22 cellular contexts compared by ENCODE assay signal in genomic region chr3:32681811-32682210, GRCh38.
"Had no signal": no experiment of that assay in that cellular context is flagged by ENCODE, and none has a peak within 500 bp of the region (broad histone marks: within the 10 kb centered on the region; RNA-seq: fewer than 3 reads in every experiment).

No MANE protein-coding gene starts in this region.

- H3K4me3 ChIP-seq: esophagus muscularis mucosa, gastrocnemius medialis, left ventricle myocardium inferior, spleen, upper lobe of right lung had no signal

- H3K4me3 Mint-ChIP-seq: activated CD4-positive, alpha-beta memory T cell treated with anti-CD3 and anti-CD28 coated beads, Interleukin-2, amount 10 ng/mL, durations not matched to agents 7 days and 5 days; activated naive CD4-positive, alpha-beta T cell treated with anti-CD3 and anti-CD28 coated beads for 36 hours; activated T-cell treated with anti-CD3 and anti-CD28 coated beads, Interleukin-2, amount 50 U/mL, for 72 hours; central memory CD8-positive, alpha-beta T cell; natural killer cell; T-helper 1 cell treated with Interleukin-12 subunit alpha and Interleukin-12 subunit beta and Interleukin-4 antibody, amounts not matched to agents 30 μg/mL and 1 μg/mL, for 36 hours had no signal

- H3K36me3 Mint-ChIP-seq: natural killer cell had no signal

- H3K27ac Mint-ChIP-seq: activated CD4-positive, alpha-beta memory T cell treated with anti-CD3 and anti-CD28 coated beads, Interleukin-2, amount 10 ng/mL, durations not matched to agents 7 days and 5 days; activated naive CD4-positive, alpha-beta T cell treated with anti-CD3 and anti-CD28 coated beads for 36 hours; activated T-cell treated with anti-CD3 and anti-CD28 coated beads, Interleukin-2, amount 50 U/mL, for 72 hours; natural killer cell; progenitor cell of endocrine pancreas; T-helper 1 cell treated with Interleukin-12 subunit alpha and Interleukin-12 subunit beta and Interleukin-4 antibody, amounts not matched to agents 30 μg/mL and 1 μg/mL, for 36 hours had no signal

- ATAC-seq: activated T-cell treated with anti-CD3 and anti-CD28 coated beads, Interleukin-2, amount 50 U/mL, for 72 hours; gastrocnemius medialis; natural killer cell; upper lobe of right lung had no signal

- H3K27ac ChIP-seq: brain microvascular endothelial cell, esophagus muscularis mucosa, gastrocnemius medialis, left ventricle myocardium inferior, spleen, upper lobe of right lung had no signal

- H3K36me3 ChIP-seq: brain microvascular endothelial cell, esophagus muscularis mucosa, gastrocnemius medialis, left ventricle myocardium inferior, spleen, upper lobe of right lung had no signal

- H3K9me3 ChIP-seq: esophagus muscularis mucosa, gastrocnemius medialis, left ventricle myocardium inferior, spleen, upper lobe of right lung had no signal

- H3K27me3 Mint-ChIP-seq: progenitor cell of endocrine pancreas had no signal

- H3K9me3 Mint-ChIP-seq: activated CD4-positive, alpha-beta memory T cell treated with anti-CD3 and anti-CD28 coated beads, Interleukin-2, amount 10 ng/mL, durations not matched to agents 7 days and 5 days; activated naive CD4-positive, alpha-beta T cell treated with anti-CD3 and anti-CD28 coated beads for 36 hours; activated T-cell treated with anti-CD3 and anti-CD28 coated beads, Interleukin-2, amount 50 U/mL, for 72 hours; central memory CD8-positive, alpha-beta T cell; natural killer cell; T-helper 1 cell treated with Interleukin-12 subunit alpha and Interleukin-12 subunit beta and Interleukin-4 antibody, amounts not matched to agents 30 μg/mL and 1 μg/mL, for 36 hours had no signal

- H3K27me3 ChIP-seq: brain microvascular endothelial cell, esophagus muscularis mucosa, gastrocnemius medialis, spleen, upper lobe of right lung had no signal

- DNase-seq: activated CD4-positive, alpha-beta memory T cell treated with anti-CD3 and anti-CD28 coated beads, Interleukin-2, amount 10 ng/mL, durations not matched to agents 7 days and 5 days; activated CD4-positive, alpha-beta T cell treated with anti-CD3 and anti-CD28 coated beads for 4 hours; activated CD4-positive, CD25-positive, alpha-beta regulatory T cell; activated effector memory CD4-positive, alpha-beta T cell treated with Interleukin-2 at 50 U/mL for 16 hours; activated naive CD4-positive, alpha-beta T cell treated with anti-CD3 and anti-CD28 coated beads for 36 hours; activated T-cell treated with anti-CD3 and anti-CD28 coated beads, Interleukin-2, amount 50 U/mL, for 72 hours; anterior cingulate cortex; brain microvascular endothelial cell; effector memory CD4-positive, alpha-beta T cell; gastrocnemius medialis; hypothalamus; left ventricle myocardium inferior; midbrain; natural killer cell; spleen; stimulated activated CD4-positive, alpha-beta T cell treated with anti-CD3 and anti-CD28 coated beads, Interleukin-4, amount 100 ng/mL, for 24 hours; stimulated activated naive CD4-positive, alpha-beta T cell treated with Interleukin-2 at 50 U/mL for 16 hours; upper lobe of right lung had no signal
